Comparison of ENCODE assay signal across 12 cellular contexts in the genomic region with DNA sequence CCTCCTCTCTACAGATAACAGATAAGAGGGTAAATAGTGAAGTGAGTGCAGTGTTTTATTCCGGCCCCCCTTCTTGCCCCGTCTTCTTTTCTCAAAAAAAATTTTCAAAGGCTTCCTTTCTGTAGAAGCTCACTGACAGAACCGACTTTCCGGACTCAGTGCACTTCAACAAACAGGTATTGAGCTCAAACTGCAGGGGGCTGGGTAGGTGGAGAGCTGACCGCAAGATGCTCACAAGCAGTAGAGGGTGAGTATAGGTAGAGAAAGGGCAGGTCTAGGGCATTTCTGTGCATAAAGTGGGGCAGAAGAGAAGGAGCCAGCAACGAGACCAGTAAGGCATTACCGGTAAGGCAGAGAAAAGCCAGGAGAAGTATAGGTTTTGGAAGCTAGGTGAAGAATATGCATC.
DNase-seq lines count a peak whose midpoint lies in the region; ATAC-seq, FAIRE-seq and TF ChIP-seq lines count a peak whose summit lies in the region.
"Had no signal": no experiment of that assay in that cellular context is flagged by ENCODE, and none has a peak within 500 bp of the region (broad histone marks: within the 10 kb centered on the region; RNA-seq: fewer than 3 reads in every experiment).

No MANE protein-coding gene starts in this region.

- CTCF ChIA-PET in OCI-LY7 (lab: Charles Lee; ENCODE audit: unreplicated experiment), result interaction anchor here (0.8 to 2.6 kb wide), 2 partner anchors 27 to 37 kb away, joined by 3 to 8 read pairs; no protein-coding TSS in a partner anchor

- H4K20me1 ChIP-seq in OCI-LY7 (ENCODE audit: insufficient read depth, low read length), result peaks cover 35% of the 10 kb centered on the region; the same call in 1 of the 2 replicates

- no TSS peak for BruUV-seq in OCI-LY7 (replicated peaks; lab: Mats Ljungman, UMichigan)

- H3K4me1 ChIP-seq in OCI-LY7 (ENCODE audit: insufficient read depth, low read length, poor library complexity, severe bottlenecking), result peaks cover 84% of the 10 kb centered on the region

- intact Hi-C loops in OCI-LY7 (cut with micrococcal nuclease; ENCODE audit: unreplicated experiment), result loop anchor here (1.0 to 10.0 kb wide), 4 partner anchors 17 to 1093 kb away; partner anchors contain the start of genes RPL39L and TRA2B
- intact Hi-C loops in left ventricle myocardium superior (cut with micrococcal nuclease), result no loop called here

- no peak for ATAC-seq in left ventricle myocardium superior

- H3K27ac ChIP-seq in OCI-LY7 (ENCODE audit: low read depth, low read length, poor library complexity, severe bottlenecking), result peak overlapping the region; percentile 98
- H3K27ac ChIP-seq in coronary artery, result no peak overlapping the region
- H3K27ac ChIP-seq: parathyroid adenoma, tibial artery had no signal

- H3K9me3 ChIP-seq in OCI-LY7 (ENCODE audit: low read length), result no peaks in the 10 kb centered on the region; the same call in 1 of the 2 replicates
- H3K9me3 ChIP-seq: tibial artery had no signal

- no peak overlapping the region for H2AFZ ChIP-seq in OCI-LY7 (ENCODE audit: low read length)
- H2AFZ ChIP-seq: parathyroid adenoma had no signal

- peaks cover 99% of the 10 kb centered on the region for H3K79me2 ChIP-seq in OCI-LY7 (ENCODE audit: insufficient read depth, low read depth, low read length)
- H3K79me2 ChIP-seq: parathyroid adenoma had no signal

- TF ChIP-seq CTCF in OCI-LY7 (conservative IDR thresholded peaks at IDR 0.05; ENCODE audit: low read length) (no peak; the same call in 1 of the 2 replicates), coronary artery (IDR thresholded peaks at IDR 0.05) (no peak)

- H3K36me3 ChIP-seq in OCI-LY7 (ENCODE audit: insufficient read depth, low read length), result peaks cover 88% of the 10 kb centered on the region
- H3K36me3 ChIP-seq: tibial artery had no signal

- POLR2A ChIA-PET in OCI-LY7 (lab: Charles Lee), result interaction anchor here (0.8 to 6.8 kb wide), 22 partner anchors 8 to 244 kb away, joined by 3 to 122 read pairs (median 5); partner anchors contain the start of genes EIF4A2 and RPL39L

- FAIRE-seq in GM18507 (lab: Jason Lieb, UNC), result peak; percentile 91

- peak overlapping the region; percentile 86 for H3K4me2 ChIP-seq in OCI-LY7 (ENCODE audit: low read length)

- DNase-seq in GM18507 (ENCODE audit: extremely low spot score, insufficient read length, low read depth), result no peak
- DNase-seq in OCI-LY7 (ENCODE audit: low spot score), result peak; percentile 57
- peak; percentile 39 for DNase-seq in activated T-helper 9 cell treated with anti-CD3 and anti-CD28 coated beads, Interleukin-2, amount 50 U/mL, for 16 hours (ENCODE audit: low read depth)
- peak; percentile 33 to 80 for DNase-seq in stimulated activated CD4-positive, alpha-beta T cell treated with anti-CD3 and anti-CD28 coated beads, Interleukin-4, amount 100 ng/mL, for 4 hours
- no peak for DNase-seq in left ventricle myocardium superior
- DNase-seq in medulla oblongata (ENCODE audit: extremely low spot score), result no peak
- no peak for DNase-seq in NOMO-1 treated with DMSO at 0.1 percent for 48 hours (lab: John Stamatoyannopoulos, UW; ENCODE audit: unreplicated experiment)
- no peak for DNase-seq in coronary artery (ENCODE audit: low spot score)
- DNase-seq: HCEC 1CT, Right ventricle myocardium superior, tibial artery had no signal

- H3K9me2 ChIP-seq in OCI-LY7 (ENCODE audit: insufficient read depth, low read length), result no peaks in the 10 kb centered on the region

- H3K4me3 ChIP-seq in OCI-LY7 (ENCODE audit: low read depth, low read length, poor library complexity, severe bottlenecking) (peak overlapping the region; percentile 64), coronary artery (no peak overlapping the region)
- H3K4me3 ChIP-seq: tibial artery had no signal

Comparison
In these comparisons a context has a peak if more than half of its experiments do, and no peak if none do; other contexts are left out.
1. DNase-seq: peak in OCI-LY7 (single experiment), activated T-helper 9 cell treated with anti-CD3 and anti-CD28 coated beads, Interleukin-2, amount 50 U/mL, for 16 hours (single experiment) and stimulated activated CD4-positive, alpha-beta T cell treated with anti-CD3 and anti-CD28 coated beads, Interleukin-4, amount 100 ng/mL, for 4 hours (2 of 2); none in GM18507 (single experiment), left ventricle myocardium superior (single experiment), medulla oblongata (single experiment), NOMO-1 treated with DMSO at 0.1 percent for 48 hours (single experiment) and coronary artery (single experiment).